In genomic region chr3:182673336-182673735, GRCh38 we compare ENCODE assay signal across 24 cellular contexts.
"Had no signal": no experiment of that assay in that cellular context is flagged by ENCODE, and none has a peak within 500 bp of the region (broad histone marks: within the 10 kb centered on the region; RNA-seq: fewer than 3 reads in every experiment).

No MANE protein-coding gene starts in this region.

- H3K27me3 ChIP-seq: neural progenitor cell, ovary, right lobe of liver, thyroid gland, tibial nerve, uterus had no signal

- H3K4me2 ChIP-seq: neural progenitor cell had no signal

- H3K27ac ChIP-seq: neural progenitor cell, ovary, parathyroid adenoma, psoas muscle, right lobe of liver, sigmoid colon, stomach, thoracic aorta, thyroid gland, tibial nerve, upper lobe of right lung, uterus had no signal

- FAIRE-seq: small intestine had no signal

- H3K79me2 ChIP-seq: parathyroid adenoma had no signal

- H3K9me3 ChIP-seq: ovary, psoas muscle, right lobe of liver, sigmoid colon, thoracic aorta, thyroid gland, tibial nerve, upper lobe of right lung, uterus had no signal

- H3K4me1 ChIP-seq: psoas muscle, right lobe of liver, sigmoid colon, stomach, thyroid gland, tibial nerve, upper lobe of right lung, uterus had no signal

- H3K36me3 ChIP-seq: neural progenitor cell, ovary, right lobe of liver, sigmoid colon, stomach, thoracic aorta, thyroid gland, tibial nerve, upper lobe of right lung, uterus had no signal

- H2AFZ ChIP-seq: neural progenitor cell, parathyroid adenoma had no signal

- H3K4me3 ChIP-seq: neural progenitor cell, ovary, psoas muscle, right lobe of liver, sigmoid colon, stomach, thoracic aorta, thyroid gland, tibial nerve, upper lobe of right lung, uterus had no signal

- DNase-seq: natural killer cell; occipital lobe; ovary; posterior cingulate gyrus; psoas muscle; right cardiac atrium; right lobe of liver; sigmoid colon; small intestine; stimulated activated CD4-positive, alpha-beta T cell treated with anti-CD3 and anti-CD28 coated beads, Interleukin-15, amount 100 ng/mL, for 24 hours; stimulated activated CD4-positive, alpha-beta T cell treated with anti-CD3 and anti-CD28 coated beads, Interleukin-2, amount 100 ng/mL, for 24 hours; stimulated activated CD4-positive, alpha-beta T cell treated with anti-CD3 and anti-CD28 coated beads, Interleukin-2, amount 100 ng/mL, for 48 hours; stimulated activated CD4-positive, alpha-beta T cell treated with anti-CD3 and anti-CD28 coated beads, Interleukin-4, amount 100 ng/mL, for 24 hours; stimulated activated naive B cell treated with anti-CD40 and anti-IgM and Interleukin-4, amounts not matched to agents 10 μg/mL and 1 μg/mL and 100 μg/mL, for 72 hours; stimulated activated naive CD4-positive, alpha-beta T cell treated with Interleukin-2 at 50 U/mL for 16 hours; stomach; thyroid gland; trophoblast cell; upper lobe of right lung; uterus had no signal

- H3K9ac ChIP-seq: neural progenitor cell, parathyroid adenoma had no signal
